Comparison of ENCODE assay signal across 11 cellular contexts in the genomic region with DNA sequence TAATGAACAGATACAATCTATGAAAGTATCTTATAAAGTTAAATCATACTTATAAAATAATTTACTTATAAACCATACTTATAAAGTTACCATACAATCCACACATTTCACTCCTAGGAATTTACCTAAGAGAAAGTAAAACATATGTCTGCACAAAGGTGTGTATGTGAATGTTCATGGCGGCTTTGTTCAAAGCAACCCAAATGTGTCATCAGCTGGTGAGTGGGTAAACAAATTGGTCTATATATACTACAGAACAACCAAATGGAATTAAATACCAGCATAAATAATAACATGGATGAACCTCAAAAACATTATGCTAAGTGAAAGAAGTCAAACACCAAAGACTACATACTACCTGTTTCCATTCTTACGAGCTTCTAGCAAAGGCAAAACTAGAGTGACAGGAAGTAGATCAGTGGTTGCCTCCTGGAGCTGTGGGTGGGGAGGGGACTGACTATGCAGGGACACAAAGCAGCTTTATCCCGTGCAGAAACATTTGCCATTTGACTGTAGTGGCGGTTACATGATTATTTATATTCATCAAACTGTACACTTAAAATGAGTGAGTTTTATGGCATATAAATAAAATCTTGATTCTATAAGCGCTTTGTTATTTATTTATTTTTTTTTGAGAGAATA. TPM values are rescaled to one million over a fixed set of nuclear protein-coding genes. Genes with fewer than 3 reads are reported as not detected.
A peak's percentile ranks its signal among the peaks of the same experiment; 100 is the strongest.
DNase-seq lines count a peak whose midpoint lies in the region; ATAC-seq, FAIRE-seq and TF ChIP-seq lines count a peak whose summit lies in the region.
"Had no signal": no experiment of that assay in that cellular context is flagged by ENCODE, and none has a peak within 500 bp of the region (broad histone marks: within the 10 kb centered on the region; RNA-seq: fewer than 3 reads in every experiment).

No MANE protein-coding gene starts in this region.

- H2AFZ ChIP-seq in OCI-LY1 (ENCODE audit: low read length) = no peak overlapping the region

- peaks cover 92% of the 10 kb centered on the region for H3K36me3 Mint-ChIP-seq in activated naive CD8-positive, alpha-beta T cell treated with anti-CD3 and anti-CD28 coated beads, Interleukin-2, amount 50 U/mL, for 24 hours (ENCODE audit: low read depth)

- intact Hi-C loops in pancreas (cut with DNase I) = no loop called here

- no peak overlapping the region for H3K9ac ChIP-seq in OCI-LY1 (ENCODE audit: low read length)
- peak overlapping the region; percentile 5 for H3K9ac ChIP-seq in skeletal muscle satellite cell (ENCODE audit: low read depth, low read length)

- TF ChIP-seq EP300 in upper lobe of left lung (IDR thresholded peaks at IDR 0.05) = no peak

- H3F3A ChIP-seq in OCI-LY1 (ENCODE audit: insufficient read depth, low read length) = no peaks in the 10 kb centered on the region

- peak overlapping the region; percentile 21; the same call in 1 of the 2 replicates for H3K4me2 ChIP-seq in OCI-LY1 (ENCODE audit: low read length)
- peak overlapping the region; percentile 61 for H3K4me2 ChIP-seq in skeletal muscle satellite cell (ENCODE audit: low read length)

- no peak for TF ChIP-seq CTCF in GM12865 (IDR thresholded peaks at IDR 0.05; ENCODE audit: insufficient read depth, low read depth, low read length, missing control alignments)
- TF ChIP-seq CTCF in OCI-LY1 (IDR thresholded peaks at IDR 0.05; ENCODE audit: low read length) = no peak
- TF ChIP-seq CTCF in pancreas (IDR thresholded peaks at IDR 0.05) = no peak
- TF ChIP-seq CTCF in upper lobe of left lung (IDR thresholded peaks at IDR 0.05) = no peak

- H3K27ac ChIP-seq in OCI-LY1 (ENCODE audit: low read depth, low read length, poor library complexity, severe bottlenecking) = no peak overlapping the region
- H3K27ac ChIP-seq in pancreas = no peak overlapping the region
- H3K27ac ChIP-seq in upper lobe of left lung = peak overlapping the region in 2 of 4 donors; percentile 6 to 61

- no peaks in the 10 kb centered on the region for H3K9me3 Mint-ChIP-seq in activated naive CD8-positive, alpha-beta T cell treated with anti-CD3 and anti-CD28 coated beads, Interleukin-2, amount 50 U/mL, for 24 hours

- peaks cover 96% of the 10 kb centered on the region for H3K4me1 Mint-ChIP-seq in activated naive CD8-positive, alpha-beta T cell treated with anti-CD3 and anti-CD28 coated beads, Interleukin-2, amount 50 U/mL, for 24 hours

- H3K4me1 ChIP-seq in OCI-LY1 (ENCODE audit: insufficient read depth, low read length, severe bottlenecking) (peaks cover 10% of the 10 kb centered on the region), skeletal muscle satellite cell (ENCODE audit: control insufficient read depth, insufficient read depth, low read length) (peaks cover 37% of the 10 kb centered on the region), pancreas (no peaks in the 10 kb centered on the region), upper lobe of left lung (peaks cover 19 to 31% (median 23%) of the 10 kb centered on the region in 4 donors)

- H3K27ac Mint-ChIP-seq in activated naive CD8-positive, alpha-beta T cell treated with anti-CD3 and anti-CD28 coated beads, Interleukin-2, amount 50 U/mL, for 24 hours = peak overlapping the region; percentile 80

- H3K4me3 ChIP-seq in GM12865 (ENCODE audit: low read depth, low read length) (no peak overlapping the region), OCI-LY1 (ENCODE audit: low read depth, low read length, poor library complexity, severe bottlenecking) (no peak overlapping the region), skeletal muscle satellite cell (ENCODE audit: low read length) (peak overlapping the region; percentile 11), pancreas (no peak overlapping the region), upper lobe of left lung (no peak overlapping the region)
- H3K4me3 ChIP-seq: heart left ventricle had no signal

- H3K27me3 Mint-ChIP-seq in activated naive CD8-positive, alpha-beta T cell treated with anti-CD3 and anti-CD28 coated beads, Interleukin-2, amount 50 U/mL, for 24 hours = no peaks in the 10 kb centered on the region

- TF ChIP-seq POLR2A in upper lobe of left lung (IDR thresholded peaks at IDR 0.05) = no peak

- no peaks in the 10 kb centered on the region for H3K27me3 ChIP-seq in OCI-LY1 (ENCODE audit: insufficient read depth, low read length)
- no peaks in the 10 kb centered on the region for H3K27me3 ChIP-seq in skeletal muscle satellite cell (ENCODE audit: control insufficient read depth, insufficient read depth, low read length)
- no peaks in the 10 kb centered on the region for H3K27me3 ChIP-seq in pancreas
- no peaks in the 10 kb centered on the region for H3K27me3 ChIP-seq in upper lobe of left lung
- H3K27me3 ChIP-seq: heart left ventricle had no signal

- WGBS in pancreas, 2 donors = 82 to 86% methylated on average over 5 of the region's 5 CpGs
- 76 to 78% methylated on average over 5 of the region's 5 CpGs for WGBS in upper lobe of left lung, 2 donors

- H3K9me3 ChIP-seq in OCI-LY1 (ENCODE audit: low read length) = no peaks in the 10 kb centered on the region
- H3K9me3 ChIP-seq in skeletal muscle satellite cell (replicated peaks; ENCODE audit: low read length) = no peaks in the 10 kb centered on the region
- H3K9me3 ChIP-seq in pancreas = no peaks in the 10 kb centered on the region
- H3K9me3 ChIP-seq in upper lobe of left lung = no peaks in the 10 kb centered on the region

- DNase-seq in GM12865 (ENCODE audit: low read depth) (peak; percentile 62), NCI-H2196 (lab: John Stamatoyannopoulos, UW; ENCODE audit: unreplicated experiment) (no peak), pancreas (no peak), upper lobe of left lung (no peak)
- no peak for DNase-seq in activated naive CD8-positive, alpha-beta T cell treated with anti-CD3 and anti-CD28 coated beads, Interleukin-2, amount 50 U/mL, for 24 hours
- DNase-seq: GF-D8, NCI-H2107 had no signal

- H3K9me2 ChIP-seq in OCI-LY1 (ENCODE audit: low read depth, low read length) = no peaks in the 10 kb centered on the region

- H3K4me3 Mint-ChIP-seq in activated naive CD8-positive, alpha-beta T cell treated with anti-CD3 and anti-CD28 coated beads, Interleukin-2, amount 50 U/mL, for 24 hours = peak overlapping the region; percentile 72

- H3K36me3 ChIP-seq in OCI-LY1 (ENCODE audit: insufficient read depth, low read length) (peaks cover 6% of the 10 kb centered on the region; the same call in 1 of the 2 replicates), skeletal muscle satellite cell (ENCODE audit: insufficient read depth, low read length) (no peaks in the 10 kb centered on the region), pancreas (no peaks in the 10 kb centered on the region), upper lobe of left lung (peaks cover 0 to 12% (median 6%) of the 10 kb centered on the region in 4 donors)

- no peaks in the 10 kb centered on the region for H4K20me1 ChIP-seq in OCI-LY1 (ENCODE audit: insufficient read depth, low read length)

- FAIRE-seq in pancreas (lab: Jason Lieb, UNC) = no peak

- ATAC-seq in activated naive CD8-positive, alpha-beta T cell treated with anti-CD3 and anti-CD28 coated beads, Interleukin-2, amount 50 U/mL, for 24 hours = peak; percentile 15
- no peak for ATAC-seq in pancreas
- no peak for ATAC-seq in upper lobe of left lung (ENCODE audit: low FRiP score in 2 of 2)
- ATAC-seq in GM21515 (IDR thresholded peaks at IDR 0.05; ENCODE audit: unreplicated experiment) = no peak

- H3K79me2 ChIP-seq in OCI-LY1 (ENCODE audit: insufficient read depth, low read length) = no peaks in the 10 kb centered on the region

RNA-seq across cellular contexts. Expression of gene TRAF1, which starts 10.6 kb away (rescaled TPM):
- total RNA-seq in skeletal muscle satellite cell (2012; rRNA removed) = 1.1 and 4.1 TPM in 2 replicates
- total RNA-seq in pancreas = 1 to 10 TPM; 1.3 to 8.1 (median 1.7) TPM
- polyA plus RNA-seq in pancreas = 1 to 10 TPM; 5.2 to 6.2 TPM
- 10 to 100 TPM in 2 of 6 donors, 1 to 10 TPM in 4; 2.9 to 29.3 (median 6.6) TPM for total RNA-seq in upper lobe of left lung

RNA-seq across cellular contexts. Expression of gene PHF19, which starts 39.0 kb away (rescaled TPM):
- total RNA-seq in skeletal muscle satellite cell (2012; rRNA removed) = 21.0 and 25.8 TPM in 2 replicates
- total RNA-seq in pancreas (1 to 10 TPM; 2.2 to 7.4 (median 4.0) TPM), upper lobe of left lung (10 to 100 TPM in 5 of 6 donors, 1 to 10 TPM in 1; 8.0 to 42.4 (median 19.2) TPM)
- polyA plus RNA-seq in pancreas = 1 to 10 TPM; 4.3 to 5.9 TPM
